Comparison of ENCODE assay signal across 14 cellular contexts in the genomic region with DNA sequence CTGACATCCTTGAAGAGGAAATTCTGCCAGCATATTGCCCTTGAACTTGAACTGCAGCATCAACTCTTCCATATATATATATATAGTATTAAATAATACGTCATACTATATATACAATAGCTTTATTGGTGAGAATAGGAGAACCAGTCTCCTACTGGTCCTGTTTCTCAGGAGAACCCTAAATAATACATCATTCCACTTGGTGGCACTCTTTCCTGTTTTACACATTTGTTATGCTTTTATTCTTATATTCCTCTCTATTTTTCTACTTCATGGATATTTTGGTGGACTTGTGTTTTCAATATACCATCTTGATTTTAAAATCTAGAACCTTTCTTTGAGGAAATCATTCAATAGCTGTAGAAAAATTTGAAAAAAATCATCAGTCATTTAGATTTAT.
DNase-seq lines count a peak whose midpoint lies in the region; ATAC-seq and TF ChIP-seq lines count a peak whose summit lies in the region.
"Had no signal": no experiment of that assay in that cellular context is flagged by ENCODE, and none has a peak within 500 bp of the region (broad histone marks: within the 10 kb centered on the region; RNA-seq: fewer than 3 reads in every experiment).

No MANE protein-coding gene starts in this region.

- H3K9me3 ChIP-seq in AG04450 (ENCODE audit: control insufficient read depth, insufficient read depth, low read length) (no peaks in the 10 kb centered on the region), HCT116 (ENCODE audit: control insufficient read depth in 1 of 2, insufficient read depth in 1 of 2, low read depth in 1 of 2, low read length in 2 of 2) (no peaks in the 10 kb centered on the region), MG63 (no peaks in the 10 kb centered on the region)
- H3K9me3 ChIP-seq: adrenal gland had no signal

- no peak overlapping the region for H3K4me2 ChIP-seq in HCT116 (ENCODE audit: low read length)

- no peaks in the 10 kb centered on the region for H3K27me3 Mint-ChIP-seq in activated T-helper 17 cell treated with anti-CD3 and anti-CD28 coated beads, Interleukin-2, amount 50 U/mL, for 72 hours
- H3K27me3 Mint-ChIP-seq: CD4-positive, alpha-beta memory T cell had no signal

- TF ChIP-seq CTCF in AG04450 (IDR thresholded peaks at IDR 0.05; ENCODE audit: low read depth, low read length), result peak; percentile 47
- peak; percentile 9 to 31 (median 30); a peak in 3 of 6 replicates for TF ChIP-seq CTCF in HCT116 (IDR thresholded peaks at IDR 0.05 in 2 of 3, conservative IDR thresholded peaks at IDR 0.05 in 1 of 3; ENCODE audit: borderline replicate concordance in 1 of 3, insufficient read depth in 1 of 3, low read depth in 2 of 3, low read length in 2 of 3)
- peak; percentile 10 for TF ChIP-seq CTCF in astrocyte of the cerebellum (IDR thresholded peaks at IDR 0.05; ENCODE audit: low read depth, low read length, missing control alignments)

- H3K4me3 Mint-ChIP-seq in activated T-helper 17 cell treated with anti-CD3 and anti-CD28 coated beads, Interleukin-2, amount 50 U/mL, for 72 hours, result no peak overlapping the region
- H3K4me3 Mint-ChIP-seq: CD4-positive, alpha-beta memory T cell had no signal

- no peaks in the 10 kb centered on the region for H4K20me1 ChIP-seq in HCT116 (ENCODE audit: insufficient read depth)

- TF ChIP-seq RAD21 in HCT116 (IDR thresholded peaks at IDR 0.05; ENCODE audit: low read depth), result peak; percentile 41; the same call in 1 of the 2 replicates

- POLR2A ChIA-PET in AG04450 (lab: Yijun Ruan, JAX) (no interaction called here), HCT116 (lab: Charles Lee) (no interaction called here)

- no peaks in the 10 kb centered on the region for H3K9me2 ChIP-seq in HCT116 (ENCODE audit: insufficient read depth)

- H3K4me3 ChIP-seq in AG04450 (ENCODE audit: low read depth, low read length) (no peak overlapping the region), HCT116 (replicated peaks in 1 of 2; ENCODE audit: low read depth in 1 of 2, low read length in 2 of 2) (no peak overlapping the region), astrocyte of the cerebellum (ENCODE audit: low read depth, low read length) (no peak overlapping the region), MG63 (no peak overlapping the region)
- H3K4me3 ChIP-seq: adrenal gland had no signal

- H3K27ac ChIP-seq in AG04450 (ENCODE audit: low read depth, low read length) (no peak overlapping the region), HCT116 (ENCODE audit: low read depth, low read length) (no peak overlapping the region)
- H3K27ac ChIP-seq: adrenal gland had no signal

- in situ Hi-C loops in astrocyte of the cerebellum (cut with HindIII; ENCODE audit: low sequenced_read_pairs), result no loop called here

- peaks cover 9% of the 10 kb centered on the region for H3K9me3 Mint-ChIP-seq in activated T-helper 17 cell treated with anti-CD3 and anti-CD28 coated beads, Interleukin-2, amount 50 U/mL, for 72 hours

- no peak for ATAC-seq in HCT116
- no peak for ATAC-seq in activated T-helper 17 cell treated with anti-CD3 and anti-CD28 coated beads, Interleukin-2, amount 50 U/mL, for 72 hours (replicated peaks)

- no peak overlapping the region for H2AFZ ChIP-seq in HCT116 (ENCODE audit: low read depth, low read length, poor library complexity, severe bottlenecking)

- no peaks in the 10 kb centered on the region for H3K4me1 ChIP-seq in HCT116 (ENCODE audit: control insufficient read depth in 1 of 2, insufficient read depth in 2 of 2, low read length in 2 of 2)
- H3K4me1 ChIP-seq: adrenal gland had no signal

- no peak for TF ChIP-seq POLR2A in HCT116 (IDR thresholded peaks at IDR 0.05; ENCODE audit: borderline replicate concordance, extremely low read depth, insufficient read depth, insufficient read length)

- H3K36me3 ChIP-seq in HCT116 (ENCODE audit: control insufficient read depth in 1 of 2, insufficient read depth in 2 of 2, low read length in 2 of 2) (no peaks in the 10 kb centered on the region), MG63 (no peaks in the 10 kb centered on the region)
- H3K36me3 ChIP-seq: adrenal gland had no signal

- RAD21 ChIA-PET in HCT116 (lab: Charles Lee; ENCODE audit: low non-redundant PET in 1 of 2, low total read pairs in 2 of 2, uncharacterized antibody in 2 of 2, unreplicated experiment in 2 of 2), result no interaction called here

- DNase-seq in AG04450 (ENCODE audit: low read depth, low spot score), result no peak
- DNase-seq in HCT116 (ENCODE audit: low read depth, low spot score), result peak; percentile 3
- DNase-seq in astrocyte of the cerebellum (ENCODE audit: low read depth), result no peak
- peak; percentile 7 for DNase-seq in kidney glomerular epithelial cell (lab: John Stamatoyannopoulos, UW)
- no peak for DNase-seq in NCI-H187 (lab: John Stamatoyannopoulos, UW)
- DNase-seq in MG63, result no peak
- DNase-seq in T-helper 9 cell, result no peak
- DNase-seq: activated CD8-positive, alpha-beta memory T cell treated with anti-CD3 and anti-CD28 coated beads, Interleukin-2, amount 50 U/mL, for 4 hours; adrenal gland; CD4-positive, alpha-beta memory T cell; GOT3; RPMI8226; stimulated activated CD4-positive, alpha-beta T cell treated with anti-CD3 and anti-CD28 coated beads, Interleukin-12 subunit alpha, Interleukin-12 subunit beta, amount 100 ng/mL, for 4 hours had no signal

- BruUV-seq in HCT116 (replicated peaks; lab: Mats Ljungman, UMichigan), result no TSS peak

- H3K79me2 ChIP-seq in HCT116 (ENCODE audit: insufficient read depth, low read length), result no peaks in the 10 kb centered on the region

- no peak overlapping the region for H3K9ac ChIP-seq in HCT116 (ENCODE audit: low read length)

- no peaks in the 10 kb centered on the region for H3K27me3 ChIP-seq in AG04450 (ENCODE audit: control insufficient read depth, insufficient read depth, low read length)
- no peaks in the 10 kb centered on the region for H3K27me3 ChIP-seq in HCT116 (ENCODE audit: insufficient read depth, low read length)
- H3K27me3 ChIP-seq in MG63, result no peaks in the 10 kb centered on the region
- H3K27me3 ChIP-seq: adrenal gland had no signal

- CTCF ChIA-PET in AG04450 (lab: Charles Lee), result interaction anchor here (0.6 to 5.5 kb wide), 9 partner anchors 10 to 508 kb away, joined by 3 to 89 read pairs (median 4); no protein-coding TSS in a partner anchor
- CTCF ChIA-PET in HCT116 (lab: Charles Lee), result interaction anchor here (0.6 to 1.1 kb wide), 2 partner anchors 12 to 47 kb away, joined by 3 read pairs; no protein-coding TSS in a partner anchor

- intact Hi-C loops in HCT116 (cut with micrococcal nuclease), result loop anchor here (1.0 kb wide), 1 partner anchor 46 kb away; no protein-coding TSS in a partner anchor

- H3K27ac Mint-ChIP-seq in activated T-helper 17 cell treated with anti-CD3 and anti-CD28 coated beads, Interleukin-2, amount 50 U/mL, for 72 hours, result no peak overlapping the region

- H3K36me3 Mint-ChIP-seq in activated T-helper 17 cell treated with anti-CD3 and anti-CD28 coated beads, Interleukin-2, amount 50 U/mL, for 72 hours (ENCODE audit: low read depth), result no peaks in the 10 kb centered on the region
- H3K36me3 Mint-ChIP-seq: CD4-positive, alpha-beta memory T cell had no signal

- H3K4me1 Mint-ChIP-seq in activated T-helper 17 cell treated with anti-CD3 and anti-CD28 coated beads, Interleukin-2, amount 50 U/mL, for 72 hours, result no peaks in the 10 kb centered on the region
- H3K4me1 Mint-ChIP-seq: CD4-positive, alpha-beta memory T cell had no signal

TF ChIP-seq in HCT116, 20 proteins besides CTCF, POLR2A, EP300 and RAD21:
- no peak for TF ChIP-seq EZH2 (IDR thresholded peaks at IDR 0.05)

Comparison
In these comparisons a context has a peak if more than half of its experiments do, and no peak if none do; other contexts are left out.
1. DNase-seq: peak in HCT116 (single experiment) and kidney glomerular epithelial cell (single experiment); none in AG04450 (single experiment), astrocyte of the cerebellum (single experiment), NCI-H187 (0 of 2), MG63 (single experiment) and T-helper 9 cell (single experiment).
2. Peak in every context shown above with its lines, with median percentiles within 50 percentile points of each other: CTCF ChIP-seq.